ENCODE assay signal across 1 cellular context in the genomic region with DNA sequence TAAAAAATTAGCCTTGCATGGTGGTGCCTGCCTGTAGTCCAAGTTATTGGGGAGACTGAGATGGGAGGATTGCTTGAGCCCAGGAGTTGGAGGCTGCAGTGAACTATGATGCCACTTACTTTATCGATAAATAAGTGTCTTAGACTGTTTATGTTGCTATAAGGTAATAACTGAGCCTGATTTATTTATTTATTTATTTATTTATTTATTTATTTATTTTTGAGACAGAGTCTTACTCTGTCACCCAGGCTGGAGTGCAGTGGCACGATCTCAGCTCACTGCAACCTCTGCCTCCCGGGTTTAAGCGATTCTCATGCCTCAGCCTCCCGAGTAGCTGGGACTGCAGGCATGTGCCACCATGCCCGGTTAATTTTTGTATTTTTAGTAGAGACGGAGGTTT.
TF ChIP-seq lines count a peak whose summit lies in the region.

No MANE protein-coding gene starts in this region.

TF ChIP-seq in HEK293, 187 proteins besides CTCF, POLR2A, EP300 and RAD21 (continued from another document):
- TF ChIP-seq, protein P1, sequence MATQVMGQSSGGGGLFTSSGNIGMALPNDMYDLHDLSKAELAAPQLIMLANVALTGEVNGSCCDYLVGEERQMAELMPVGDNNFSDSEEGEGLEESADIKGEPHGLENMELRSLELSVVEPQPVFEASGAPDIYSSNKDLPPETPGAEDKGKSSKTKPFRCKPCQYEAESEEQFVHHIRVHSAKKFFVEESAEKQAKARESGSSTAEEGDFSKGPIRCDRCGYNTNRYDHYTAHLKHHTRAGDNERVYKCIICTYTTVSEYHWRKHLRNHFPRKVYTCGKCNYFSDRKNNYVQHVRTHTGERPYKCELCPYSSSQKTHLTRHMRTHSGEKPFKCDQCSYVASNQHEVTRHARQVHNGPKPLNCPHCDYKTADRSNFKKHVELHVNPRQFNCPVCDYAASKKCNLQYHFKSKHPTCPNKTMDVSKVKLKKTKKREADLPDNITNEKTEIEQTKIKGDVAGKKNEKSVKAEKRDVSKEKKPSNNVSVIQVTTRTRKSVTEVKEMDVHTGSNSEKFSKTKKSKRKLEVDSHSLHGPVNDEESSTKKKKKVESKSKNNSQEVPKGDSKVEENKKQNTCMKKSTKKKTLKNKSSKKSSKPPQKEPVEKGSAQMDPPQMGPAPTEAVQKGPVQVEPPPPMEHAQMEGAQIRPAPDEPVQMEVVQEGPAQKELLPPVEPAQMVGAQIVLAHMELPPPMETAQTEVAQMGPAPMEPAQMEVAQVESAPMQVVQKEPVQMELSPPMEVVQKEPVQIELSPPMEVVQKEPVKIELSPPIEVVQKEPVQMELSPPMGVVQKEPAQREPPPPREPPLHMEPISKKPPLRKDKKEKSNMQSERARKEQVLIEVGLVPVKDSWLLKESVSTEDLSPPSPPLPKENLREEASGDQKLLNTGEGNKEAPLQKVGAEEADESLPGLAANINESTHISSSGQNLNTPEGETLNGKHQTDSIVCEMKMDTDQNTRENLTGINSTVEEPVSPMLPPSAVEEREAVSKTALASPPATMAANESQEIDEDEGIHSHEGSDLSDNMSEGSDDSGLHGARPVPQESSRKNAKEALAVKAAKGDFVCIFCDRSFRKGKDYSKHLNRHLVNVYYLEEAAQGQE (tag by site-specific recombination; IDR thresholded peaks at IDR 0.05), result peak; percentile 68
- 0 out of 2 replicates have a peak, but pooled peaks have one; percentile 58 for TF ChIP-seq ZNF514 (tag by site-specific recombination; IDR thresholded peaks at IDR 0.05)
- TF ChIP-seq, protein P2, sequence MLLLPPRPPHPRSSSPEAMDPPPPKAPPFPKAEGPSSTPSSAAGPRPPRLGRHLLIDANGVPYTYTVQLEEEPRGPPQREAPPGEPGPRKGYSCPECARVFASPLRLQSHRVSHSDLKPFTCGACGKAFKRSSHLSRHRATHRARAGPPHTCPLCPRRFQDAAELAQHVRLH (tag by site-specific recombination; IDR thresholded peaks at IDR 0.05), result 0 out of 2 replicates have a peak, but pooled peaks have one; percentile 34
- peak; percentile 53; the same call in 1 of the 2 replicates for TF ChIP-seq ZXDB (tag by site-specific recombination; IDR thresholded peaks at IDR 0.05)
- peak; percentile 48; the same call in 1 of the 2 replicates for TF ChIP-seq ZNF433 (tag by site-specific recombination; IDR thresholded peaks at IDR 0.05; ENCODE audit: low read depth)
- peak; percentile 51; the same call in 1 of the 2 replicates for TF ChIP-seq ZNF629 (tag by site-specific recombination; IDR thresholded peaks at IDR 0.05)
- TF ChIP-seq ZBTB11 (tag by site-specific recombination; conservative IDR thresholded peaks at IDR 0.05; ENCODE audit: low read depth), result peak; percentile 79
- peak; percentile 86 for TF ChIP-seq ZNF555 (tag by site-specific recombination; conservative IDR thresholded peaks at IDR 0.05)
- TF ChIP-seq ZNF664 (tag by site-specific recombination; IDR thresholded peaks at IDR 0.05), result peak; percentile 55; the same call in 1 of the 2 replicates
- TF ChIP-seq ZNF426 (tag by site-specific recombination; IDR thresholded peaks at IDR 0.05), result peak; percentile 89
- TF ChIP-seq ZNF791 (tag by site-specific recombination; IDR thresholded peaks at IDR 0.05), result 0 out of 2 replicates have a peak, but pooled peaks have one; percentile 35
- peak; percentile 53; the same call in 1 of the 2 replicates for TF ChIP-seq ZNF292 (tag by site-specific recombination; IDR thresholded peaks at IDR 0.05; ENCODE audit: borderline replicate concordance, low read depth)
- peak; percentile 90; the same call in 1 of the 2 replicates for TF ChIP-seq ZNF394 (tag by site-specific recombination; IDR thresholded peaks at IDR 0.05; ENCODE audit: borderline replicate concordance)
- 0 out of 2 replicates have a peak, but pooled peaks have one; percentile 49 for TF ChIP-seq ZFP37 (tag by site-specific recombination; IDR thresholded peaks at IDR 0.05)
- TF ChIP-seq ZNF623 (tag by site-specific recombination; IDR thresholded peaks at IDR 0.05), result peak; percentile 75
- TF ChIP-seq ZNF202 (tag by site-specific recombination; IDR thresholded peaks at IDR 0.05; ENCODE audit: borderline replicate concordance), result peak; percentile 83
- TF ChIP-seq, protein P3, sequence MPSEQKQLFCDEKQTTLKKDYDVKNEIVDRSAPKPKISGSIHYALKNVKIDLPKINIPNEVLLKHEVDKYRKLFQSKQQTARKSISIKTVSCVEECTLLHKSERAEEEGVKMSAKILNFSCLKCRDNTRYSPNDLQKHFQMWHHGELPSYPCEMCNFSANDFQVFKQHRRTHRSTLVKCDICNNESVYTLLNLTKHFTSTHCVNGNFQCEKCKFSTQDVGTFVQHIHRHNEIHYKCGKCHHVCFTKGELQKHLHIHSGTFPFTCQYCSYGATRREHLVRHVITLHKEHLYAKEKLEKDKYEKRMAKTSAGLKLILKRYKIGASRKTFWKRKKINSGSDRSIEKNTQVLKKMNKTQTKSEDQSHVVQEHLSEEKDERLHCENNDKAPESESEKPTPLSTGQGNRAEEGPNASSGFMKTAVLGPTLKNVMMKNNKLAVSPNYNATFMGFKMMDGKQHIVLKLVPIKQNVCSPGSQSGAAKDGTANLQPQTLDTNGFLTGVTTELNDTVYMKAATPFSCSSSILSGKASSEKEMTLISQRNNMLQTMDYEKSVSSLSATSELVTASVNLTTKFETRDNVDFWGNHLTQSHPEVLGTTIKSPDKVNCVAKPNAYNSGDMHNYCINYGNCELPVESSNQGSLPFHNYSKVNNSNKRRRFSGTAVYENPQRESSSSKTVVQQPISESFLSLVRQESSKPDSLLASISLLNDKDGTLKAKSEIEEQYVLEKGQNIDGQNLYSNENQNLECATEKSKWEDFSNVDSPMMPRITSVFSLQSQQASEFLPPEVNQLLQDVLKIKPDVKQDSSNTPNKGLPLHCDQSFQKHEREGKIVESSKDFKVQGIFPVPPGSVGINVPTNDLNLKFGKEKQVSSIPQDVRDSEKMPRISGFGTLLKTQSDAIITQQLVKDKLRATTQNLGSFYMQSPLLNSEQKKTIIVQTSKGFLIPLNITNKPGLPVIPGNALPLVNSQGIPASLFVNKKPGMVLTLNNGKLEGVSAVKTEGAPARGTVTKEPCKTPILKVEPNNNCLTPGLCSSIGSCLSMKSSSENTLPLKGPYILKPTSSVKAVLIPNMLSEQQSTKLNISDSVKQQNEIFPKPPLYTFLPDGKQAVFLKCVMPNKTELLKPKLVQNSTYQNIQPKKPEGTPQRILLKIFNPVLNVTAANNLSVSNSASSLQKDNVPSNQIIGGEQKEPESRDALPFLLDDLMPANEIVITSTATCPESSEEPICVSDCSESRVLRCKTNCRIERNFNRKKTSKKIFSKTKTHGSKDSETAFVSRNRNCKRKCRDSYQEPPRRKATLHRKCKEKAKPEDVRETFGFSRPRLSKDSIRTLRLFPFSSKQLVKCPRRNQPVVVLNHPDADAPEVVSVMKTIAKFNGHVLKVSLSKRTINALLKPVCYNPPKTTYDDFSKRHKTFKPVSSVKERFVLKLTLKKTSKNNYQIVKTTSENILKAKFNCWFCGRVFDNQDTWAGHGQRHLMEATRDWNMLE (tag by site-specific recombination; conservative IDR thresholded peaks at IDR 0.05; ENCODE audit: low read depth), result peak; percentile 85
- TF ChIP-seq ZBTB1 (tag by site-specific recombination; IDR thresholded peaks at IDR 0.05), result peak; percentile 36; the same call in 1 of the 2 replicates
